ENCODE assay signal across 2 cellular contexts in genomic region chr16:67486805-67487204, GRCh38.
TF ChIP-seq lines count a peak whose summit lies in the region.

No MANE protein-coding gene starts in this region.

TF ChIP-seq in SK-N-SH, 30 proteins besides CTCF, POLR2A, EP300 and RAD21:
- TF ChIP-seq TAF1 (IDR thresholded peaks at IDR 0.05; ENCODE audit: borderline replicate concordance, low read depth, low read length) (no peak), GATA2 (CRISPR knock-in tag; IDR thresholded peaks at IDR 0.05) (no peak), RXRA (IDR thresholded peaks at IDR 0.05; ENCODE audit: borderline replicate concordance, low read depth) (no peak), SIN3A (IDR thresholded peaks at IDR 0.05; ENCODE audit: borderline replicate concordance, low read depth, low read length) (no peak), REST (IDR thresholded peaks at IDR 0.05; ENCODE audit: low read depth, low read length) (no peak), ZBTB33 (IDR thresholded peaks at IDR 0.05; ENCODE audit: borderline replicate concordance, low read depth) (no peak), NFIC (IDR thresholded peaks at IDR 0.05; ENCODE audit: borderline replicate concordance) (no peak), FOXJ3 (CRISPR knock-in tag; IDR thresholded peaks at IDR 0.05) (no peak), NRF1 (IDR thresholded peaks at IDR 0.05; ENCODE audit: low read depth, low read length) (no peak), IRF3 (IDR thresholded peaks at IDR 0.05; ENCODE audit: low read depth, low read length) (no peak), MAX (IDR thresholded peaks at IDR 0.05; ENCODE audit: low read depth) (no peak), TEAD4 (IDR thresholded peaks at IDR 0.05; ENCODE audit: borderline replicate concordance, insufficient read depth) (no peak), RCOR1 (IDR thresholded peaks at IDR 0.05; ENCODE audit: low read length) (no peak), POLR2AphosphoS5 (IDR thresholded peaks at IDR 0.05; ENCODE audit: low read depth, low read length) (no peak), PBX3 (IDR thresholded peaks at IDR 0.05) (no peak), ELF1 (IDR thresholded peaks at IDR 0.05) (no peak), TCF12 (IDR thresholded peaks at IDR 0.05) (no peak), FOXM1 (IDR thresholded peaks at IDR 0.05; ENCODE audit: low read depth) (no peak), YY1 (IDR thresholded peaks at IDR 0.05; ENCODE audit: low read depth) (no peak), MEF2A (IDR thresholded peaks at IDR 0.05; ENCODE audit: borderline replicate concordance, low read depth) (no peak)

TF ChIP-seq in GM12891, 5 proteins besides CTCF, POLR2A, EP300 and RAD21:
- TF ChIP-seq POLR2AphosphoS5 (IDR thresholded peaks at IDR 0.05; ENCODE audit: low read depth, low read length) (no peak), PAX5 (IDR thresholded peaks at IDR 0.05; ENCODE audit: insufficient read depth, low read length, severe bottlenecking) (no peak), TAF1 (IDR thresholded peaks at IDR 0.05; ENCODE audit: low read depth, low read length) (no peak), POU2F2 (IDR thresholded peaks at IDR 0.05; ENCODE audit: low read depth, low read length) (no peak)
